ENCODE assay signal across 32 cellular contexts in the genomic region with DNA sequence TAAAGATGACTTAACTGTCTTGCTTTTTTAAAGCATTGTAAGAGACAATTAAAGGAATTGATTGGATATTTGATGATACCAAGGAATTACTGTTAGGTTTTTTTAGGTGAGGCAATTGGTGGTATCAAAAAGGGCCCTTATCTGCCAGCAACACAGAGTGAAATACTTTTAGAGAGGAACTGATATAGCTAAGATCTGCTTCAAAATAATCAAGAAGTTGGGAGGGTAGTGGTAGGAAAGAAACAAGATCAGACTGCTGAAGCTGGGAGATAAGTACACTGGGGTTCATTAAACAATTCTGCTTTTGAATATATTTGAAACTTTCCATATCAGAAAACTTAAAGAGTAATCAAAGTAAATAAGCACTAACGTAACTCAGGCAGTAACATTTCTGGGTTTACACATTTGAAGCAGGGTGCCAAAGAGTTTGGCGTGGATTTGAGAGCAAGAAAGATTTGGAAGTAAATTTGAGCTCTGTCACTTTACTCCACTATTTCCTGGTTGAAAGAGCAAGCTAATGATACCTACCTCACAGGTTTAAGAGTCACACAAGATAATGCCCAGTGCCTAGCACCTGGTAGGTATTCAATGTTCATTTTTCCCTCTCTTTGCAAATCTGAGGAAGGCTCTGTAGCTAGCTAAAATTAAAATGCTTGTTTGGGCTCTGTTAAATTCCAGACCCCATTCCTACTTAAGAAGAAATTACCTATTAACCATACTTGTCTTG. TPM values are rescaled to one million over a fixed set of nuclear protein-coding genes. Genes with fewer than 3 reads are reported as not detected.
DNase-seq lines count a peak whose midpoint lies in the region; ATAC-seq, FAIRE-seq and TF ChIP-seq lines count a peak whose summit lies in the region.
"Had no signal": no experiment of that assay in that cellular context is flagged by ENCODE, and none has a peak within 500 bp of the region (broad histone marks: within the 10 kb centered on the region; RNA-seq: fewer than 3 reads in every experiment).

No MANE protein-coding gene starts in this region.

- H4K20me1 ChIP-seq in GM12878 (ENCODE audit: control insufficient read depth, insufficient read depth): no peaks in the 10 kb centered on the region

- peaks cover 5% of the 10 kb centered on the region for H3K36me3 ChIP-seq in CD4-positive, alpha-beta memory T cell (ENCODE audit: insufficient read depth, low read length)
- H3K36me3 ChIP-seq in GM12878 (ENCODE audit: control insufficient read depth in 2 of 2, insufficient read depth in 2 of 2, low read length in 1 of 2): peaks cover 2 to 11% of the 10 kb centered on the region in 2 experiments; a peak in 3 of 4 replicates
- H3K36me3 ChIP-seq: brain microvascular endothelial cell, neural progenitor cell had no signal

- peaks cover 16 to 40% of the 10 kb centered on the region in 2 donors for H3K36me3 Mint-ChIP-seq in CD4-positive, alpha-beta memory T cell
- peaks cover 7% of the 10 kb centered on the region for H3K36me3 Mint-ChIP-seq in nephron progenitor cell (ENCODE audit: low read depth)
- H3K36me3 Mint-ChIP-seq: neural progenitor cell had no signal

- no peaks in the 10 kb centered on the region for H3K27me3 ChIP-seq in CD4-positive, alpha-beta memory T cell (ENCODE audit: insufficient read depth, low read length)
- H3K27me3 ChIP-seq in GM12878 (replicated peaks in 1 of 2; ENCODE audit: control insufficient read depth in 2 of 2, insufficient read depth in 2 of 2, low read length in 1 of 2) (no peaks in the 10 kb centered on the region), right cardiac atrium (ENCODE audit: control insufficient read depth, insufficient read depth) (no peaks in the 10 kb centered on the region)
- H3K27me3 ChIP-seq: BLaER1, brain microvascular endothelial cell, neural progenitor cell, transverse colon had no signal

- no peak for TF ChIP-seq EP300 in GM12878 (IDR thresholded peaks at IDR 0.05; ENCODE audit: borderline replicate concordance in 1 of 2, control insufficient read depth in 1 of 2, low read depth in 2 of 2, low read length in 2 of 2)

- no peak for DNase-seq in CD4-positive, alpha-beta memory T cell
- DNase-seq in OCI-M1 (lab: John Stamatoyannopoulos, UW): peak; percentile 95
- no peak for DNase-seq in GM12878 (ENCODE audit: low read depth, low spot score)
- DNase-seq in nephron progenitor cell: no peak
- no peak for DNase-seq in right cardiac atrium
- no peak for DNase-seq in stimulated activated CD4-positive, alpha-beta T cell treated with anti-CD3 and anti-CD28 coated beads, Interleukin-2, amount 100 ng/mL, for 48 hours
- DNase-seq in germinal center (ENCODE audit: low spot score): no peak
- DNase-seq: activated B cell treated with CpG ODN at 0.5 μM for 24 hours; activated CD4-positive, alpha-beta T cell treated with anti-CD3 and anti-CD28 coated beads, Interleukin-2, amount 50 U/mL, for 1 hour; activated CD8-positive, alpha-beta memory T cell treated with anti-CD3 and anti-CD28 coated beads, Interleukin-2, amount 50 U/mL, for 4 hours; activated naive CD4-positive, alpha-beta T cell treated with anti-CD3 and anti-CD28 coated beads for 36 hours; brain microvascular endothelial cell; DMS79; Karpas-422; kidney glomerular epithelial cell; NCI-H1436; NCI-H2081; NCI-H226; NCI-H526 treated with DMSO at 0.1 percent for 48 hours; SHP77 treated with DMSO at 0.1 percent for 48 hours; stimulated activated CD4-positive, alpha-beta T cell treated with anti-CD3 and anti-CD28 coated beads, Interleukin-1b, Interleukin-23, amount 100 ng/mL, for 48 hours; stimulated activated CD8-positive, alpha-beta memory T cell treated with anti-CD3 and anti-CD28 coated beads, Interleukin-4, amount 100 ng/mL, for 48 hours; stimulated activated naive CD8-positive, alpha-beta T cell treated with anti-CD3 and anti-CD28 coated beads, Interleukin-15, amount 100 ng/mL, for 72 hours; T1000; transverse colon had no signal

- no peak overlapping the region for H3K9ac ChIP-seq in GM12878 (ENCODE audit: control insufficient read depth, insufficient read depth, low read length)
- H3K9ac ChIP-seq: BLaER1, neural progenitor cell had no signal

- H3K4me3 Mint-ChIP-seq in CD4-positive, alpha-beta memory T cell: no peak overlapping the region
- no peak overlapping the region for H3K4me3 Mint-ChIP-seq in nephron progenitor cell
- H3K4me3 Mint-ChIP-seq: activated B cell treated with CpG ODN at 0.5 μM for 24 hours; activated naive CD4-positive, alpha-beta T cell treated with anti-CD3 and anti-CD28 coated beads for 36 hours; neural progenitor cell; stimulated activated naive CD8-positive, alpha-beta T cell treated with anti-CD3 and anti-CD28 coated beads, Interleukin-15, amount 100 ng/mL, for 72 hours had no signal

- no peak overlapping the region for H3K27ac ChIP-seq in CD4-positive, alpha-beta memory T cell (ENCODE audit: low read depth, low read length)
- H3K27ac ChIP-seq in GM12878 (ENCODE audit: control insufficient read depth, insufficient read depth): no peak overlapping the region
- H3K27ac ChIP-seq in right cardiac atrium (ENCODE audit: low read length): no peak overlapping the region
- H3K27ac ChIP-seq: BLaER1, brain microvascular endothelial cell, neural progenitor cell, transverse colon had no signal

- TF ChIP-seq POLR2A in GM12878 (IDR thresholded peaks at IDR 0.05; ENCODE audit: low read depth, low read length): no peak

- no peak for TF ChIP-seq CTCF in GM12878 (IDR thresholded peaks at IDR 0.05 in 2 of 3, conservative IDR thresholded peaks at IDR 0.05 in 1 of 3; ENCODE audit: control insufficient read depth in 2 of 3, extremely low read depth in 1 of 3, insufficient read depth in 1 of 3, low read depth in 3 of 3, low read length in 3 of 3)
- no peak for TF ChIP-seq CTCF in nephron progenitor cell (IDR thresholded peaks at IDR 0.05)

- WGBS in GM12878 (ENCODE audit: insufficient coverage, insufficient replicate concordance, low lambda C conversion rate, missing lambda C conversion rate): 100% methylated on average over 2 of the region's 2 CpGs
- 87% methylated on average over 2 of the region's 2 CpGs for WGBS in right cardiac atrium

- H3K79me2 ChIP-seq in GM12878 (ENCODE audit: control insufficient read depth, insufficient read depth, low read length): peaks cover 14% of the 10 kb centered on the region

- H3K4me1 Mint-ChIP-seq in CD4-positive, alpha-beta memory T cell: peaks cover 29 to 43% (median 36%) of the 10 kb centered on the region in 4 donors
- peaks cover under 1% of the 10 kb centered on the region for H3K4me1 Mint-ChIP-seq in nephron progenitor cell
- H3K4me1 Mint-ChIP-seq: neural progenitor cell had no signal

- POLR2A ChIA-PET in CD4-positive, alpha-beta memory T cell (lab: Charles Lee; ENCODE audit: partially characterized antibody): no interaction called here
- POLR2A ChIA-PET in GM12878 (lab: Charles Lee): interaction anchor here (1.3 to 14.0 kb wide), 4 partner anchors 16 to 50 kb away, joined by 3 to 142 read pairs (median 5); no protein-coding TSS in a partner anchor

- H3K4me2 ChIP-seq in GM12878 (ENCODE audit: control insufficient read depth, insufficient read depth): no peak overlapping the region; the same call in 1 of the 2 replicates
- H3K4me2 ChIP-seq: BLaER1, neural progenitor cell had no signal

- ATAC-seq in GM12878: peak; percentile 8; the same call in 1 of the 3 replicates
- ATAC-seq in right cardiac atrium: no peak
- no peak for ATAC-seq in GM18873 (IDR thresholded peaks at IDR 0.05; ENCODE audit: low FRiP score, unreplicated experiment)

- intact Hi-C loops in CD4-positive, alpha-beta memory T cell (cut with micrococcal nuclease): no loop called here
- intact Hi-C loops in GM12878 (cut with micrococcal nuclease; ENCODE audit: unreplicated experiment) (no loop called here), right cardiac atrium (cut with DNase I) (no loop called here)

- no peak overlapping the region for H3K4me3 ChIP-seq in CD4-positive, alpha-beta memory T cell (ENCODE audit: low read length in 2 of 2)
- H3K4me3 ChIP-seq in GM12878: no peak overlapping the region
- no peak overlapping the region for H3K4me3 ChIP-seq in right cardiac atrium (ENCODE audit: low read length)
- H3K4me3 ChIP-seq: BLaER1, lung, neural progenitor cell, transverse colon had no signal

- in situ Hi-C loops in GM12878 (cut with MboI): no loop called here

- no peak for FAIRE-seq in GM12878 (lab: Jason Lieb, UNC)
- FAIRE-seq: frontal cortex, G401.6, RCC 7860 had no signal

- no peak for TF ChIP-seq RAD21 in GM12878 (IDR thresholded peaks at IDR 0.05; ENCODE audit: insufficient read depth, low read depth, low read length)

- CTCF ChIA-PET in CD4-positive, alpha-beta memory T cell (lab: Charles Lee; ENCODE audit: partially characterized antibody): interaction anchor here (0.7 to 2.4 kb wide), 3 partner anchors 10 to 225 kb away, joined by 3 to 8 read pairs (median 4); no protein-coding TSS in a partner anchor
- CTCF ChIA-PET in GM12878 (lab: Yijun Ruan, JAX): interaction anchor here (0.6 to 2.5 kb wide), 9 partner anchors 8 to 74 kb away, joined by 3 to 14 read pairs (median 4); no protein-coding TSS in a partner anchor

- H3K9me3 Mint-ChIP-seq in CD4-positive, alpha-beta memory T cell: no peaks in the 10 kb centered on the region
- no peaks in the 10 kb centered on the region for H3K9me3 Mint-ChIP-seq in nephron progenitor cell
- H3K9me3 Mint-ChIP-seq: activated B cell treated with CpG ODN at 0.5 μM for 24 hours; activated naive CD4-positive, alpha-beta T cell treated with anti-CD3 and anti-CD28 coated beads for 36 hours; neural progenitor cell; stimulated activated naive CD8-positive, alpha-beta T cell treated with anti-CD3 and anti-CD28 coated beads, Interleukin-15, amount 100 ng/mL, for 72 hours had no signal

- no TSS peak for BruUV-seq in GM12878 (replicated peaks; lab: Mats Ljungman, UMichigan)

- no peaks in the 10 kb centered on the region for H3K27me3 Mint-ChIP-seq in CD4-positive, alpha-beta memory T cell
- peaks cover 2% of the 10 kb centered on the region for H3K27me3 Mint-ChIP-seq in nephron progenitor cell (ENCODE audit: low read depth, poor library complexity)
- H3K27me3 Mint-ChIP-seq: activated B cell treated with CpG ODN at 0.5 μM for 24 hours; stimulated activated naive CD8-positive, alpha-beta T cell treated with anti-CD3 and anti-CD28 coated beads, Interleukin-15, amount 100 ng/mL, for 72 hours had no signal

- no peaks in the 10 kb centered on the region for H3K9me3 ChIP-seq in CD4-positive, alpha-beta memory T cell (ENCODE audit: control insufficient read depth in 1 of 2, low read length in 2 of 2)
- H3K9me3 ChIP-seq in GM12878 (replicated peaks; ENCODE audit: control insufficient read depth, insufficient read depth, low read length) (no peaks in the 10 kb centered on the region), right cardiac atrium (ENCODE audit: control insufficient read depth, low read length) (no peaks in the 10 kb centered on the region)
- H3K9me3 ChIP-seq: BLaER1, transverse colon had no signal

- H2AFZ ChIP-seq in GM12878 (ENCODE audit: control insufficient read depth, low read depth, low read length): no peak overlapping the region
- H2AFZ ChIP-seq: neural progenitor cell had no signal

- H3K4me1 ChIP-seq in CD4-positive, alpha-beta memory T cell (ENCODE audit: insufficient read depth, low read length): peaks cover 41% of the 10 kb centered on the region
- peaks cover 3% of the 10 kb centered on the region; the same call in 1 of the 2 replicates for H3K4me1 ChIP-seq in GM12878 (ENCODE audit: control insufficient read depth, insufficient read depth, low read length)
- H3K4me1 ChIP-seq in right cardiac atrium (ENCODE audit: control insufficient read depth, insufficient read depth, low read length): no peaks in the 10 kb centered on the region
- H3K4me1 ChIP-seq: BLaER1, neural progenitor cell had no signal

- peak overlapping the region in 6 of 7 donors; percentile 8 to 63 (median 28) for H3K27ac Mint-ChIP-seq in CD4-positive, alpha-beta memory T cell
- peak overlapping the region; percentile 12 for H3K27ac Mint-ChIP-seq in nephron progenitor cell
- H3K27ac Mint-ChIP-seq: activated B cell treated with CpG ODN at 0.5 μM for 24 hours; activated naive CD4-positive, alpha-beta T cell treated with anti-CD3 and anti-CD28 coated beads for 36 hours; neural progenitor cell; stimulated activated naive CD8-positive, alpha-beta T cell treated with anti-CD3 and anti-CD28 coated beads, Interleukin-15, amount 100 ng/mL, for 72 hours had no signal

- RAD21 ChIA-PET in GM12878 (lab: Charles Lee; ENCODE audit: unreplicated experiment): interaction anchor here (0.7 to 2.0 kb wide), 5 partner anchors 25 to 61 kb away, joined by 3 to 5 read pairs (median 4); no protein-coding TSS in a partner anchor

- SMC1A ChIA-PET in GM12878 (lab: Charles Lee; ENCODE audit: uncharacterized antibody, unreplicated experiment): interaction anchor here (0.7 to 3.0 kb wide), 23 partner anchors 9 to 479 kb away, joined by 3 to 10 read pairs (median 4); a partner anchor contains a TSS

RNA-seq across cellular contexts. Expression of gene ERMP1, which starts 6.9 kb away (rescaled TPM):
- 10 to 100 TPM; 22.8 to 24.5 TPM for total RNA-seq in CD4-positive, alpha-beta memory T cell
- polyA plus RNA-seq in CD4-positive, alpha-beta memory T cell: 10 to 100 TPM; 11.6 to 12.4 TPM
- 81.3 and 85.3 TPM in 2 replicates for total RNA-seq in GM12878 (2013; cell fraction: nucleolus; rRNA removed)
- total RNA-seq in GM12878 (2014; rRNA removed) (8.0 and 9.3 TPM in 2 replicates), GM12878 (2014; rRNA removed; fragmentation: Illumina TruSeq; extraction: Trizol) (8.1 and 8.2 TPM in 2 replicates), GM12878 (2021) (12.9 and 13.5 TPM in 2 replicates), right cardiac atrium (10 to 100 TPM; 13.3 to 26.8 (median 21.9) TPM)
- 5.9 TPM for polyA plus RNA-seq in GM12878 (2011; ENCODE audit: low read depth)
- polyA plus RNA-seq in GM12878 (2011; rRNA removed) (42.1 and 50.8 TPM in 2 replicates), GM12878 (2014; fragmentation: Illumina TruSeq; extraction: Trizol) (8.1 and 13.1 TPM in 2 replicates), GM12878 (2014; fragmentation: Nextera tagmentation; extraction: Ambion mirVana) (1 to 10 TPM; 2.4 to 2.7 TPM), GM12878 (2014; rRNA removed) (5.3 and 6.0 TPM in 2 replicates), GM12878 (2016; fragmentation: Nextera tagmentation; extraction: Ambion mirVana) (10 to 100 TPM in 1 of 2 experiments, 1 to 10 TPM in 1; 8.5 to 10.1 TPM), right cardiac atrium (8.6 TPM)
- polyA plus RNA-seq in GM12878 (2011; cell fraction: cytosol; rRNA removed): 18.4 and 27.9 TPM in 2 replicates
- 29.5 and 34.2 TPM in 2 replicates for polyA plus RNA-seq in GM12878 (2011; cell fraction: nucleus; rRNA removed)
- polyA plus RNA-seq in GM12878 (2012): 6.7 and 10.3 TPM in 2 replicates
- polyA minus RNA-seq in GM12878 (2011; rRNA and poly(A)+ RNA removed): 53.6 and 64.4 TPM in 2 replicates
- polyA minus RNA-seq in GM12878 (2011; cell fraction: cytosol; rRNA and poly(A)+ RNA removed): 13.2 and 17.3 TPM in 2 replicates
- 24.4 and 31.4 TPM in 2 replicates for polyA minus RNA-seq in GM12878 (2011; cell fraction: nucleus; rRNA and poly(A)+ RNA removed)
